In the genomic region with DNA sequence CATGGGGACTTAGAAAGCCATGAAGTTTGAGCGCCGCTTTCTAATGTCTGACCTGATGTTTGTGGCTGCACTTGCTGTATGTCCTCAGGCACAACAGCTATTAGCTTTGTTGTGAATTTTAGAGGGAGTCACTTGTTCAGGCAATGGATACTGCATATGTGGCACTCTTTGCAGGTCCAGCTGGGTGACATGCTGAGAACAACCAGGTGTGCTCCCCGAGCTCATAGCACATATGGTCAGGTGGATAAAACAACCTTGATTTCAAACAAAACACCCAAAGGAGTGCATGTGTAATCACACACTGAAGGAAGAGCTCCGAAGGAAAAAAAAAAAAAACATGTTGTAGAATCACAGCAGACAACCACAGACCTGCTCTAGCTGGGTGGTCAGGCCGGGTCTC, we compare ENCODE assay signal across 16 cellular contexts.
"Had no signal": no experiment of that assay in that cellular context is flagged by ENCODE, and none has a peak within 500 bp of the region (broad histone marks: within the 10 kb centered on the region; RNA-seq: fewer than 3 reads in every experiment).

No MANE protein-coding gene starts in this region.

- H3K27ac Mint-ChIP-seq: activated naive CD8-positive, alpha-beta T cell treated with anti-CD3 and anti-CD28 coated beads, Interleukin-2, amount 10 ng/mL, durations not matched to agents 7 days and 5 days had no signal

- H3K36me3 Mint-ChIP-seq: type B pancreatic cell had no signal

- DNase-seq: activated CD4-positive, alpha-beta T cell treated with anti-CD3 and anti-CD28 coated beads for 1 hour; activated CD4-positive, alpha-beta T cell treated with anti-CD3 and anti-CD28 coated beads, Interleukin-2, amount 50 U/mL, for 48 hours; activated gamma-delta T cell treated with Interleukin-2 at 50 U/mL for 16 hours; activated naive CD8-positive, alpha-beta T cell treated with anti-CD3 and anti-CD28 coated beads, Interleukin-2, amount 10 ng/mL, durations not matched to agents 7 days and 5 days; activated T-cell treated with anti-CD3 and anti-CD28 coated beads, Interleukin-2, amount 50 U/mL, for 4 hours; anterior cingulate cortex; central memory CD4-positive, alpha-beta T cell; cortex of kidney; effector CD8-positive, alpha-beta T cell; naive thymus-derived CD8-positive, alpha-beta T cell; psoas muscle; spleen; stimulated activated CD4-positive, alpha-beta T cell treated with anti-CD3 and anti-CD28 coated beads, Interleukin-2, amount 100 ng/mL, for 24 hours; stimulated activated naive CD4-positive, alpha-beta T cell had no signal

- H3K9me3 Mint-ChIP-seq: activated naive CD8-positive, alpha-beta T cell treated with anti-CD3 and anti-CD28 coated beads, Interleukin-2, amount 10 ng/mL, durations not matched to agents 7 days and 5 days; activated T-cell treated with anti-CD3 and anti-CD28 coated beads, Interleukin-2, amount 50 U/mL, for 4 hours had no signal

- H3K27ac ChIP-seq: psoas muscle had no signal

- H3K4me3 ChIP-seq: lung, psoas muscle, spleen had no signal

- H3K27me3 ChIP-seq: spleen had no signal

- H3K4me1 ChIP-seq: psoas muscle had no signal

- H3K9me3 ChIP-seq: psoas muscle had no signal

- H3K36me3 ChIP-seq: spleen had no signal

- H3K4me3 Mint-ChIP-seq: activated T-cell treated with anti-CD3 and anti-CD28 coated beads, Interleukin-2, amount 50 U/mL, for 4 hours had no signal

- ATAC-seq: activated T-cell treated with anti-CD3 and anti-CD28 coated beads, Interleukin-2, amount 50 U/mL, for 4 hours had no signal

- H3K27me3 Mint-ChIP-seq: activated naive CD8-positive, alpha-beta T cell treated with anti-CD3 and anti-CD28 coated beads, Interleukin-2, amount 10 ng/mL, durations not matched to agents 7 days and 5 days; naive thymus-derived CD8-positive, alpha-beta T cell; type B pancreatic cell had no signal
